ENCODE assay signal across 1 cellular context in genomic region chr2:62578837-62579640, GRCh38.
TF ChIP-seq lines count a peak whose summit lies in the region.

No MANE protein-coding gene starts in this region.

TF ChIP-seq in HepG2, 621 proteins besides CTCF, POLR2A, EP300 and RAD21 (continued from another document and continues in another):
- peak; percentile 76; the same call in 1 of the 2 replicates for TF ChIP-seq ZBTB4 (CRISPR knock-in tag; IDR thresholded peaks at IDR 0.05; ENCODE audit: borderline replicate concordance)
- no peak for TF ChIP-seq ZNF841 (CRISPR knock-in tag; IDR thresholded peaks at IDR 0.05; ENCODE audit: borderline replicate concordance)
- no peak for TF ChIP-seq CCDC6 (CRISPR knock-in tag; IDR thresholded peaks at IDR 0.05)
- TF ChIP-seq MTF1 (CRISPR knock-in tag; IDR thresholded peaks at IDR 0.05): no peak
- no peak for TF ChIP-seq ZNF550 (CRISPR knock-in tag; IDR thresholded peaks at IDR 0.05; ENCODE audit: borderline replicate concordance)
- TF ChIP-seq HNF4G (IDR thresholded peaks at IDR 0.05; ENCODE audit: borderline replicate concordance, low read depth, low read length): no peak
- no peak for TF ChIP-seq HNF4G (CRISPR knock-in tag; IDR thresholded peaks at IDR 0.05; ENCODE audit: borderline replicate concordance, low read depth)
- no peak for TF ChIP-seq MAZ (IDR thresholded peaks at IDR 0.05; ENCODE audit: borderline replicate concordance, low read depth, low read length)
- peak; percentile 26; the same call in 1 of the 2 replicates for TF ChIP-seq MAZ (CRISPR knock-in tag; IDR thresholded peaks at IDR 0.05; ENCODE audit: low read depth)
- no peak for TF ChIP-seq E2F1 (CRISPR knock-in tag; IDR thresholded peaks at IDR 0.05)
- no peak for TF ChIP-seq HNRNPK (IDR thresholded peaks at IDR 0.05; ENCODE audit: low read depth, low read length, poor library complexity, severe bottlenecking)
- 0 out of 2 replicates have a peak, but pooled peaks have one; percentile 19 for TF ChIP-seq ZNF569 (CRISPR knock-in tag; IDR thresholded peaks at IDR 0.05; ENCODE audit: borderline replicate concordance)
- TF ChIP-seq MAFG (CRISPR knock-in tag; IDR thresholded peaks at IDR 0.05): no peak
- TF ChIP-seq AGO1 (IDR thresholded peaks at IDR 0.05; ENCODE audit: low read depth, low read length, poor library complexity, severe bottlenecking): no peak
- 0 out of 2 replicates have a peak, but pooled peaks have one; percentile 24 for TF ChIP-seq ZNF639 (CRISPR knock-in tag; conservative IDR thresholded peaks at IDR 0.05)
- TF ChIP-seq DMTF1 (CRISPR knock-in tag; IDR thresholded peaks at IDR 0.05): no peak
- no peak for TF ChIP-seq ZSCAN9 (CRISPR knock-in tag; IDR thresholded peaks at IDR 0.05; ENCODE audit: borderline replicate concordance)
- no peak for TF ChIP-seq ZNF691 (CRISPR knock-in tag; IDR thresholded peaks at IDR 0.05; ENCODE audit: borderline replicate concordance, low read depth)
- 0 out of 2 replicates have a peak, but pooled peaks have one; percentile 25 for TF ChIP-seq TGIF2 (CRISPR knock-in tag; IDR thresholded peaks at IDR 0.05)
- TF ChIP-seq HMG20A (CRISPR knock-in tag; IDR thresholded peaks at IDR 0.05; ENCODE audit: borderline replicate concordance): peak; percentile 65
- TF ChIP-seq MED13 (CRISPR knock-in tag; IDR thresholded peaks at IDR 0.05): no peak
- no peak for TF ChIP-seq ZNF557 (CRISPR knock-in tag; IDR thresholded peaks at IDR 0.05)
- 0 out of 2 replicates have a peak, but pooled peaks have one; percentile 42 for TF ChIP-seq CENPT (CRISPR knock-in tag; IDR thresholded peaks at IDR 0.05; ENCODE audit: low read depth)
- peak; percentile 29; the same call in 1 of the 2 replicates for TF ChIP-seq RXRA (CRISPR knock-in tag; IDR thresholded peaks at IDR 0.05)
- no peak for TF ChIP-seq RNF2 (conservative IDR thresholded peaks at IDR 0.05; ENCODE audit: low read depth)
- TF ChIP-seq ZNF749 (CRISPR knock-in tag; IDR thresholded peaks at IDR 0.05; ENCODE audit: borderline replicate concordance): no peak
- no peak for TF ChIP-seq ZHX2 (IDR thresholded peaks at IDR 0.05; ENCODE audit: low read depth)
- TF ChIP-seq ZHX2 (CRISPR knock-in tag; IDR thresholded peaks at IDR 0.05; ENCODE audit: borderline replicate concordance): no peak
- TF ChIP-seq TAF15 (IDR thresholded peaks at IDR 0.05; ENCODE audit: low read depth, low read length, poor library complexity, severe bottlenecking): no peak
- no peak for TF ChIP-seq AHR (CRISPR knock-in tag; IDR thresholded peaks at IDR 0.05)
- no peak for TF ChIP-seq NFYC (CRISPR knock-in tag; IDR thresholded peaks at IDR 0.05)
- no peak for TF ChIP-seq EEA1 (CRISPR knock-in tag; IDR thresholded peaks at IDR 0.05; ENCODE audit: borderline replicate concordance)
- no peak for TF ChIP-seq ZNF282 (IDR thresholded peaks at IDR 0.05; ENCODE audit: partially characterized antibody)
- TF ChIP-seq ZNF781 (CRISPR knock-in tag; IDR thresholded peaks at IDR 0.05; ENCODE audit: borderline replicate concordance, not compliant biosample characterization): no peak
- no peak for TF ChIP-seq PRMT3 (CRISPR knock-in tag; IDR thresholded peaks at IDR 0.05; ENCODE audit: borderline replicate concordance, low read depth)
- TF ChIP-seq ZNF572 (CRISPR knock-in tag; IDR thresholded peaks at IDR 0.05): no peak
- TF ChIP-seq POGK (CRISPR knock-in tag; conservative IDR thresholded peaks at IDR 0.05): 0 out of 2 replicates have a peak, but pooled peaks have one; percentile 24
- TF ChIP-seq RBM22 (optimal IDR thresholded peaks at IDR 0.05; ENCODE audit: low read length): no peak
- TF ChIP-seq NFKBIZ (CRISPR knock-in tag; IDR thresholded peaks at IDR 0.05): no peak
- TF ChIP-seq IKZF4 (CRISPR knock-in tag; IDR thresholded peaks at IDR 0.05; ENCODE audit: borderline replicate concordance, low read depth, not compliant biosample characterization): no peak
- peak; percentile 23; the same call in 1 of the 2 replicates for TF ChIP-seq FOXK1 (CRISPR knock-in tag; IDR thresholded peaks at IDR 0.05; ENCODE audit: borderline replicate concordance, low read depth)
- no peak for TF ChIP-seq DMAP1 (CRISPR knock-in tag; IDR thresholded peaks at IDR 0.05)
- no peak for TF ChIP-seq MEIS2 (CRISPR knock-in tag; IDR thresholded peaks at IDR 0.05)
- peak; percentile 44 for TF ChIP-seq SMC3 (IDR thresholded peaks at IDR 0.05; ENCODE audit: low read length)
- no peak for TF ChIP-seq MLLT10 (CRISPR knock-in tag; IDR thresholded peaks at IDR 0.05)
- 0 out of 2 replicates have a peak, but pooled peaks have one; percentile 11 for TF ChIP-seq TCF7 (IDR thresholded peaks at IDR 0.05; ENCODE audit: low read depth)
- TF ChIP-seq ZNF296 (CRISPR knock-in tag; conservative IDR thresholded peaks at IDR 0.05): no peak
- TF ChIP-seq ZNF251 (CRISPR knock-in tag; IDR thresholded peaks at IDR 0.05): no peak
- no peak for TF ChIP-seq HOXA9 (CRISPR knock-in tag; IDR thresholded peaks at IDR 0.05; ENCODE audit: borderline replicate concordance)
- TF ChIP-seq KMT2B (CRISPR knock-in tag; IDR thresholded peaks at IDR 0.05): no peak
- TF ChIP-seq ZSCAN22 (CRISPR knock-in tag; IDR thresholded peaks at IDR 0.05): no peak
- TF ChIP-seq ZNF891 (CRISPR knock-in tag; IDR thresholded peaks at IDR 0.05): no peak
- no peak for TF ChIP-seq NCOR1 (IDR thresholded peaks at IDR 0.05; ENCODE audit: borderline replicate concordance, low read length)
- no peak for TF ChIP-seq ASH2L (IDR thresholded peaks at IDR 0.05; ENCODE audit: insufficient read length, low read depth, low read length)
- no peak; the same call in 1 of the 2 replicates for TF ChIP-seq YEATS2 (CRISPR knock-in tag; IDR thresholded peaks at IDR 0.05; ENCODE audit: borderline replicate concordance)
